Comparison of ENCODE assay signal across 9 cellular contexts in genomic region chr17:15436399-15437369, GRCh38. TPM values are rescaled to one million over a fixed set of nuclear protein-coding genes. Genes with fewer than 3 reads are reported as not detected.
DNase-seq lines count a peak whose midpoint lies in the region; ATAC-seq and TF ChIP-seq lines count a peak whose summit lies in the region.
"Had no signal": no experiment of that assay in that cellular context is flagged by ENCODE, and none has a peak within 500 bp of the region (broad histone marks: within the 10 kb centered on the region; RNA-seq: fewer than 3 reads in every experiment).

No MANE protein-coding gene starts in this region.

- H3K27ac Mint-ChIP-seq in activated naive CD4-positive, alpha-beta T cell treated with anti-CD3 and anti-CD28 coated beads for 36 hours = peak overlapping the region; percentile 15
- no peak overlapping the region for H3K27ac Mint-ChIP-seq in activated naive CD8-positive, alpha-beta T cell

- peaks cover 11% of the 10 kb centered on the region for H3K4me1 Mint-ChIP-seq in activated naive CD4-positive, alpha-beta T cell treated with anti-CD3 and anti-CD28 coated beads for 36 hours (ENCODE audit: low read depth)
- peaks cover 17% of the 10 kb centered on the region for H3K4me1 Mint-ChIP-seq in activated naive CD8-positive, alpha-beta T cell (ENCODE audit: low read depth)

- no peaks in the 10 kb centered on the region for H3K27me3 Mint-ChIP-seq in activated naive CD4-positive, alpha-beta T cell treated with anti-CD3 and anti-CD28 coated beads for 36 hours (ENCODE audit: low read depth)
- H3K27me3 Mint-ChIP-seq in activated naive CD8-positive, alpha-beta T cell = no peaks in the 10 kb centered on the region

- no peak for TF ChIP-seq EP300 in sigmoid colon (IDR thresholded peaks at IDR 0.05)

- H3K4me3 ChIP-seq in right atrium auricular region (no peak overlapping the region), sigmoid colon (no peak overlapping the region)
- H3K4me3 ChIP-seq: GM12878 had no signal

- no peak for ATAC-seq in HG03342 (IDR thresholded peaks at IDR 0.05; ENCODE audit: unreplicated experiment)
- ATAC-seq in HG03159 (IDR thresholded peaks at IDR 0.05; ENCODE audit: unreplicated experiment) = no peak
- ATAC-seq: GM12878 had no signal

- H3K27me3 ChIP-seq in right atrium auricular region (no peaks in the 10 kb centered on the region), sigmoid colon (no peaks in the 10 kb centered on the region)

- no peak overlapping the region for H3K4me3 Mint-ChIP-seq in activated naive CD4-positive, alpha-beta T cell treated with anti-CD3 and anti-CD28 coated beads for 36 hours
- peak overlapping the region; percentile 3 for H3K4me3 Mint-ChIP-seq in activated naive CD8-positive, alpha-beta T cell

- H3K27ac ChIP-seq in right atrium auricular region (peak overlapping the region; percentile 72 to 82), sigmoid colon (peak overlapping the region; percentile 30 to 83 (median 52))

- H3K36me3 ChIP-seq in right atrium auricular region (no peaks in the 10 kb centered on the region), sigmoid colon (no peaks in the 10 kb centered on the region)

- TF ChIP-seq CTCF in right atrium auricular region (IDR thresholded peaks at IDR 0.05) (peak in 1 of 2 donors; percentile 51), sigmoid colon (IDR thresholded peaks at IDR 0.05) (no peak)

- H3K36me3 Mint-ChIP-seq in activated naive CD4-positive, alpha-beta T cell treated with anti-CD3 and anti-CD28 coated beads for 36 hours (ENCODE audit: low read depth) = peaks cover 29% of the 10 kb centered on the region
- H3K36me3 Mint-ChIP-seq in activated naive CD8-positive, alpha-beta T cell = peaks cover 28% of the 10 kb centered on the region

- H3K4me1 ChIP-seq in right atrium auricular region = peaks cover 0 to 63% of the 10 kb centered on the region in 2 donors
- H3K4me1 ChIP-seq in sigmoid colon = peaks cover 0 to 50% (median 43%) of the 10 kb centered on the region in 4 donors

- WGBS in sigmoid colon, 2 donors = 51 to 70% methylated on average over 3 of the region's 3 CpGs

- DNase-seq in activated naive CD4-positive, alpha-beta T cell treated with anti-CD3 and anti-CD28 coated beads for 36 hours = peak; percentile 53
- DNase-seq in activated naive CD4-positive, alpha-beta T cell treated with Interleukin-2 at 50 U/mL for 16 hours = no peak
- DNase-seq in NCI-H460 (ENCODE audit: extremely low read depth, low read depth) (peak; percentile 32), right atrium auricular region (ENCODE audit: low spot score) (peak; percentile 90), sigmoid colon (peak; percentile 91)

- H3K9me3 ChIP-seq in right atrium auricular region = no peaks in the 10 kb centered on the region
- H3K9me3 ChIP-seq in sigmoid colon = no peaks in the 10 kb centered on the region

- intact Hi-C loops in activated naive CD4-positive, alpha-beta T cell treated with anti-CD3 and anti-CD28 coated beads for 36 hours (cut with micrococcal nuclease) = no loop called here
- intact Hi-C loops in sigmoid colon (cut with DNase I) = loop anchor here (2.0 kb wide), 1 partner anchor 18 kb away; no protein-coding TSS in a partner anchor

- TF ChIP-seq POLR2A in sigmoid colon (IDR thresholded peaks at IDR 0.05) = no peak

- peaks cover 6% of the 10 kb centered on the region for H3K9me3 Mint-ChIP-seq in activated naive CD4-positive, alpha-beta T cell treated with anti-CD3 and anti-CD28 coated beads for 36 hours
- H3K9me3 Mint-ChIP-seq in activated naive CD8-positive, alpha-beta T cell (ENCODE audit: low read depth) = no peaks in the 10 kb centered on the region

- CTCF ChIA-PET in activated naive CD4-positive, alpha-beta T cell treated with anti-CD3 and anti-CD28 coated beads for 36 hours (lab: Charles Lee) = interaction anchor here (0.9 to 1.5 kb wide), 2 partner anchors 18 to 178 kb away, joined by 3 to 5 read pairs; no protein-coding TSS in a partner anchor

RNA-seq across cellular contexts. Expression of gene CDRT4, which starts 30.7 kb away (rescaled TPM):
- total RNA-seq in activated naive CD4-positive, alpha-beta T cell treated with anti-CD3 and anti-CD28 coated beads for 36 hours = 1 to 10 TPM; 1.0 TPM
- total RNA-seq in NCI-H460 (2014; rRNA removed; shearing (Covaris generic)) = 2.6 and 7.6 TPM in 2 replicates
- 5.6 and 11.7 TPM in 2 replicates for polyA plus RNA-seq in NCI-H460 (2014; cell fraction: nucleus; rRNA removed)
- total RNA-seq in right atrium auricular region = under 1 TPM in 1 of 2 donors, not detected in 1; 0.94 TPM
- 1 to 10 TPM in 3 of 4 donors, not detected in 1; 2.5 to 5.0 (median 3.8) TPM for total RNA-seq in sigmoid colon
- 1 to 10 TPM; 1.8 to 6.6 (median 3.5) TPM for polyA plus RNA-seq in sigmoid colon
